8 cellular contexts compared by ENCODE assay signal in genomic region chr17:47099987-47100711, GRCh38.
DNase-seq lines count a peak whose midpoint lies in the region; ATAC-seq, FAIRE-seq and TF ChIP-seq lines count a peak whose summit lies in the region.

No MANE protein-coding gene starts in this region.

- peaks cover 0 to 3% of the 10 kb centered on the region in 2 donors for H3K4me1 ChIP-seq in kidney (ENCODE audit: control insufficient read depth in 1 of 2, insufficient read depth in 1 of 2, low read depth in 1 of 2, low read length in 2 of 2)

- peak; percentile 87 for FAIRE-seq in kidney (lab: Jason Lieb, UNC)

- DNase-seq in AG20443 (ENCODE audit: low spot score) (peak; percentile 85), NCI-H446 (lab: John Stamatoyannopoulos, UW) (peak; percentile 81 to 92), cerebellar nuclear complex (lab: John Stamatoyannopoulos, UW) (peak; percentile 66 to 85), kidney (peak; percentile 95)
- DNase-seq in stimulated activated CD4-positive, alpha-beta T cell treated with anti-CD3 and anti-CD28 coated beads, Interleukin-15, amount 100 ng/mL, for 1 hour (ENCODE audit: low read depth in 1 of 2, low spot score in 1 of 2) = peak; percentile 81 to 88

- H3K36me3 ChIP-seq in kidney (ENCODE audit: control insufficient read depth in 1 of 2, insufficient read depth in 2 of 2, low read length in 2 of 2) = no peaks in the 10 kb centered on the region

- H3K9me3 ChIP-seq in kidney (ENCODE audit: control insufficient read depth in 1 of 2, low read length in 2 of 2) = no peaks in the 10 kb centered on the region

- ATAC-seq in GM19043 (IDR thresholded peaks at IDR 0.05; ENCODE audit: low read depth, unreplicated experiment) (peak; percentile 97), HG03354 (IDR thresholded peaks at IDR 0.05; ENCODE audit: poor library complexity, severe bottlenecking, unreplicated experiment) (peak; percentile 99)
- peak; percentile 100 for ATAC-seq in activated CD4-positive, CD25-positive, alpha-beta regulatory T cell treated with anti-CD3 and anti-CD28 coated beads, Interleukin-2, amount 50 U/mL, for 24 hours

- peak overlapping the region in 1 of 2 donors; percentile 37 for H3K27ac ChIP-seq in kidney (ENCODE audit: low read depth in 2 of 2, low read length in 2 of 2)

- H3K4me3 ChIP-seq in kidney (ENCODE audit: low read length in 2 of 2) = peak overlapping the region; percentile 75 to 79

- peak overlapping the region; percentile 61 to 77 for H3K9ac ChIP-seq in kidney (ENCODE audit: low read length in 2 of 2)

- no peak for TF ChIP-seq CTCF in kidney (IDR thresholded peaks at IDR 0.05; ENCODE audit: borderline replicate concordance, extremely low read depth, insufficient read depth)

- intact Hi-C loops in kidney (cut with DNase I) = no loop called here
